Comparison of ENCODE assay signal across 10 cellular contexts in genomic region chr19:16372065-16372915, GRCh38. TPM values are rescaled to one million over a fixed set of nuclear protein-coding genes. Genes with fewer than 3 reads are reported as not detected.
A peak's percentile ranks its signal among the peaks of the same experiment; 100 is the strongest.
DNase-seq lines count a peak whose midpoint lies in the region; ATAC-seq, FAIRE-seq and TF ChIP-seq lines count a peak whose summit lies in the region.
"Had no signal": no experiment of that assay in that cellular context is flagged by ENCODE, and none has a peak within 500 bp of the region (broad histone marks: within the 10 kb centered on the region; RNA-seq: fewer than 3 reads in every experiment).

No MANE protein-coding gene starts in this region.

- H3K9me3 ChIP-seq in liver (ENCODE audit: control insufficient read depth in 4 of 4, low read length in 3 of 4) (no peaks in the 10 kb centered on the region), HepG2 (ENCODE audit: low read length) (no peaks in the 10 kb centered on the region), left ventricle myocardium inferior (replicated peaks) (no peaks in the 10 kb centered on the region), uterus (no peaks in the 10 kb centered on the region)

- in situ Hi-C loops in HepG2 (cut with HindIII; ENCODE audit: extremely low pct_ligation_motif_present, low pct_unique_long_range_greater_than_20kb): no loop called here

- H3K4me1 ChIP-seq in liver (ENCODE audit: control insufficient read depth in 4 of 4, insufficient read depth in 4 of 4, low read length in 3 of 4) (peaks cover 8 to 36% (median 28%) of the 10 kb centered on the region in 4 donors), HepG2 (ENCODE audit: insufficient read depth, low read length) (peaks cover 47% of the 10 kb centered on the region), left ventricle myocardium inferior (peaks cover 64% of the 10 kb centered on the region), uterus (peaks cover 8 to 15% of the 10 kb centered on the region in 2 donors)

- H3K4me3 ChIP-seq in liver (ENCODE audit: low read depth in 1 of 3, low read length in 3 of 3) (no peak overlapping the region), HepG2 (replicated peaks in 1 of 3; ENCODE audit: insufficient read depth in 1 of 3, low read depth in 2 of 3, low read length in 3 of 3) (no peak overlapping the region), left ventricle myocardium inferior (peak overlapping the region; percentile 35), uterus (no peak overlapping the region)
- peak overlapping the region; percentile 23 for H3K4me3 ChIP-seq in Jurkat, Clone E6-1 (ENCODE audit: low read length)

- TF ChIP-seq CTCF in liver (IDR thresholded peaks at IDR 0.05; ENCODE audit: low read depth, low read length, missing input control): no peak
- TF ChIP-seq CTCF in HepG2 (CRISPR knock-in tag; IDR thresholded peaks at IDR 0.05): no peak
- no peak for TF ChIP-seq CTCF in left ventricle myocardium inferior (IDR thresholded peaks at IDR 0.05; ENCODE audit: borderline replicate concordance)
- TF ChIP-seq CTCF in uterus (IDR thresholded peaks at IDR 0.05): no peak
- TF ChIP-seq CTCF in omental fat pad (IDR thresholded peaks at IDR 0.05): no peak

- H3K27ac ChIP-seq in liver (ENCODE audit: low read depth in 1 of 2, low read length in 2 of 2) (peak overlapping the region; percentile 29 to 46), HepG2 (ENCODE audit: extremely low read length, insufficient read depth, low read length) (no peak overlapping the region), left ventricle myocardium inferior (replicated peaks) (peak overlapping the region; percentile 55), uterus (peak overlapping the region; percentile 76 to 81)
- H3K27ac ChIP-seq: C4-2B had no signal

- 79% methylated on average over 17 of the region's 17 CpGs for WGBS in liver
- WGBS in HepG2 (ENCODE audit: low lambda C conversion rate): 97% methylated on average over 10 of the region's 17 CpGs

- FAIRE-seq in HepG2 (lab: Jason Lieb, UNC): no peak

- TF ChIP-seq POLR2A in HepG2 (IDR thresholded peaks at IDR 0.05; ENCODE audit: insufficient read depth in 1 of 2, low read depth in 2 of 2, low read length in 2 of 2): no peak
- TF ChIP-seq POLR2A in uterus (IDR thresholded peaks at IDR 0.05): no peak

- peaks cover 0 to 23% (median 8%) of the 10 kb centered on the region in 4 donors for H3K36me3 ChIP-seq in liver (ENCODE audit: control insufficient read depth in 4 of 4, insufficient read depth in 3 of 4, low read depth in 1 of 4, low read length in 3 of 4)
- H3K36me3 ChIP-seq in HepG2 (replicated peaks in 1 of 2; ENCODE audit: control insufficient read depth in 1 of 2, insufficient read depth in 2 of 2, low read length in 2 of 2): peaks cover 14 to 49% of the 10 kb centered on the region in 2 experiments
- peaks cover 41% of the 10 kb centered on the region for H3K36me3 ChIP-seq in left ventricle myocardium inferior
- no peaks in the 10 kb centered on the region for H3K36me3 ChIP-seq in uterus

- ATAC-seq in HepG2 (no peak), omental fat pad (ENCODE audit: low FRiP score) (no peak)

- TF ChIP-seq RAD21 in liver (IDR thresholded peaks at IDR 0.05) (no peak), HepG2 (CRISPR knock-in tag; IDR thresholded peaks at IDR 0.05) (no peak)

- H4K20me1 ChIP-seq in HepG2 (ENCODE audit: insufficient read depth, low read length): no peaks in the 10 kb centered on the region

- no peaks in the 10 kb centered on the region for H3K79me2 ChIP-seq in HepG2 (ENCODE audit: insufficient read depth, low read length)

- POLR2A ChIA-PET in HepG2 (lab: Yijun Ruan, JAX): no interaction called here

- H2AFZ ChIP-seq in HepG2 (ENCODE audit: low read length): no peak overlapping the region

- CTCF ChIA-PET in HepG2 (lab: Yijun Ruan, JAX; ENCODE audit: low intra/inter-chr PET ratio, low total read pairs): no interaction called here

- intact Hi-C loops in HepG2 (cut with micrococcal nuclease; ENCODE audit: unreplicated experiment) (no loop called here), left ventricle myocardium inferior (cut with micrococcal nuclease) (no loop called here), uterus (cut with DNase I; ENCODE audit: low total_unique reads) (no loop called here)

- TF ChIP-seq EP300 in HepG2 (IDR thresholded peaks at IDR 0.05; ENCODE audit: low read depth in 2 of 2, low read length in 2 of 2): no peak
- no peak for TF ChIP-seq EP300 in HepG2 (CRISPR knock-in tag; IDR thresholded peaks at IDR 0.05; ENCODE audit: borderline replicate concordance)

- BruUV-seq in HepG2 (replicated peaks; lab: Mats Ljungman, UMichigan): no TSS peak

- H3K4me2 ChIP-seq in HepG2 (ENCODE audit: low read depth, low read length): no peak overlapping the region

- H3K9ac ChIP-seq in liver (ENCODE audit: low read depth in 1 of 2, low read length in 2 of 2) (no peak overlapping the region), HepG2 (ENCODE audit: insufficient read depth, low read depth, low read length) (no peak overlapping the region)

- no peaks in the 10 kb centered on the region for H3K27me3 ChIP-seq in liver (ENCODE audit: control insufficient read depth in 4 of 4, insufficient read depth in 4 of 4, low read length in 3 of 4)
- H3K27me3 ChIP-seq in HepG2 (ENCODE audit: control insufficient read depth in 1 of 2, insufficient read depth in 2 of 2, low read length in 2 of 2): no peaks in the 10 kb centered on the region
- no peaks in the 10 kb centered on the region for H3K27me3 ChIP-seq in left ventricle myocardium inferior (ENCODE audit: low read depth)
- H3K27me3 ChIP-seq in uterus: no peaks in the 10 kb centered on the region

- DNase-seq in HepG2 (ENCODE audit: low spot score) (no peak), left ventricle myocardium inferior (peak; percentile 11), uterus (no peak), omental fat pad (ENCODE audit: low spot score) (no peak), RKO (ENCODE audit: low spot score) (no peak), amniotic stem cell (lab: John Stamatoyannopoulos, UW) (no peak)
- DNase-seq in Jurkat, Clone E6-1 (ENCODE audit: low read depth, low spot score): no peak
- DNase-seq: Karpas-422 had no signal

TF ChIP-seq in liver, 16 proteins besides CTCF, POLR2A, EP300 and RAD21 (continues in another document):
- TF ChIP-seq YY1 (IDR thresholded peaks at IDR 0.05): no peak
- no peak for TF ChIP-seq ATF3 (IDR thresholded peaks at IDR 0.05)
- no peak for TF ChIP-seq JUND (IDR thresholded peaks at IDR 0.05)
- TF ChIP-seq EGR1 (IDR thresholded peaks at IDR 0.05; ENCODE audit: low read depth in 2 of 2): no peak
- no peak for TF ChIP-seq HNF4A (conservative IDR thresholded peaks at IDR 0.05)
- TF ChIP-seq HNF4G (IDR thresholded peaks at IDR 0.05): no peak
- TF ChIP-seq TAF1 (conservative IDR thresholded peaks at IDR 0.05): no peak

TF ChIP-seq in HepG2, 621 proteins besides CTCF, POLR2A, EP300 and RAD21:
- no peak for TF ChIP-seq FIP1L1 (IDR thresholded peaks at IDR 0.05; ENCODE audit: borderline replicate concordance, insufficient read depth, low read depth, low read length)
- no peak for TF ChIP-seq EED (CRISPR knock-in tag; IDR thresholded peaks at IDR 0.05)
- TF ChIP-seq ATRX (CRISPR knock-in tag; IDR thresholded peaks at IDR 0.05; ENCODE audit: borderline replicate concordance): no peak
- TF ChIP-seq GZF1 (CRISPR knock-in tag; IDR thresholded peaks at IDR 0.05): no peak

RNA-seq across cellular contexts. Expression of gene KLF2, which starts 47.7 kb away (rescaled TPM):
- total RNA-seq in liver: 10 to 100 TPM in 1 of 2 donors, 1 to 10 TPM in 1; 4.0 to 11.2 TPM
- 1 to 10 TPM; 3.9 to 4.4 TPM for polyA plus RNA-seq in liver
- not detected in 2 replicates for total RNA-seq in HepG2 (2016; rRNA removed; fragmentation: Illumina TruSeq; extraction: Trizol)
- total RNA-seq in HepG2 (2016; cell fraction: cytosol; rRNA removed; fragmentation: Illumina TruSeq; extraction: Trizol; ENCODE audit: low read depth): not detected in 2 replicates
- total RNA-seq in HepG2 (2016; cell fraction: insoluble cytoplasmic fraction; rRNA removed; fragmentation: Illumina TruSeq; extraction: Trizol): not detected in 2 replicates
- not detected in 2 replicates for total RNA-seq in HepG2 (2016; cell fraction: membrane; rRNA removed; fragmentation: Illumina TruSeq; extraction: Trizol)
- not detected in 2 replicates for total RNA-seq in HepG2 (2016; cell fraction: nucleus; rRNA removed; fragmentation: Illumina TruSeq; extraction: Trizol)
- 0.05 TPM in 1 of 2 replicates, not detected in the other for polyA plus RNA-seq in HepG2 (2011; rRNA removed)
- polyA plus RNA-seq in HepG2 (2011; cell fraction: cytosol; rRNA removed): 0.05 TPM in 1 of 2 replicates, not detected in the other
- 0.16 and 0.23 TPM in 2 replicates for polyA plus RNA-seq in HepG2 (2011; cell fraction: nucleus; rRNA removed)
- polyA plus RNA-seq in HepG2 (2012): not detected in 2 replicates
- not detected in 2 replicates for polyA plus RNA-seq in HepG2 (2016; cell fraction: cytosol; fragmentation: Illumina TruSeq; extraction: Trizol; ENCODE audit: low read depth)
- not detected in 2 replicates for polyA plus RNA-seq in HepG2 (2016; cell fraction: insoluble cytoplasmic fraction; fragmentation: Illumina TruSeq; extraction: Trizol; ENCODE audit: low read depth)
- polyA plus RNA-seq in HepG2 (2016; cell fraction: membrane; fragmentation: Illumina TruSeq; extraction: Trizol; ENCODE audit: low read depth): 0.27 TPM in 1 of 2 replicates, not detected in the other
- polyA plus RNA-seq in HepG2 (2016; cell fraction: nucleus; fragmentation: Illumina TruSeq; extraction: Trizol; ENCODE audit: insufficient read depth, low read depth): not detected in 2 replicates
- polyA minus RNA-seq in HepG2 (2011; rRNA and poly(A)+ RNA removed; ENCODE audit: low replicate concordance): 0.16 TPM in 1 of 2 replicates, not detected in the other
- not detected in 2 replicates for polyA minus RNA-seq in HepG2 (2011; cell fraction: cytosol; rRNA and poly(A)+ RNA removed)
- polyA minus RNA-seq in HepG2 (2011; cell fraction: nucleus; rRNA and poly(A)+ RNA removed): not detected in 2 replicates
- polyA plus RNA-seq in Jurkat, Clone E6-1 (2012; ENCODE audit: insufficient read depth, insufficient read length): 22.6 TPM
- 65.2 TPM for total RNA-seq in left ventricle myocardium inferior
- 100 to 1,000 TPM in 2 of 4 donors, 10 to 100 TPM in 2; 16.5 to 139 (median 81.8) TPM for total RNA-seq in uterus
- 100 to 1,000 TPM in 2 of 4 donors, 10 to 100 TPM in 2; 61.1 to 160 (median 85.9) TPM for total RNA-seq in omental fat pad

Comparison
In these comparisons a context has a peak if more than half of its experiments do, and no peak if none do; other contexts are left out.
1. H3K4me3 ChIP-seq: peak in Jurkat, Clone E6-1 (single experiment) and left ventricle myocardium inferior (single experiment); none in liver (0 of 3), HepG2 (0 of 3) and uterus (0 of 2).